ENCODE assay signal across 21 cellular contexts in the genomic region with DNA sequence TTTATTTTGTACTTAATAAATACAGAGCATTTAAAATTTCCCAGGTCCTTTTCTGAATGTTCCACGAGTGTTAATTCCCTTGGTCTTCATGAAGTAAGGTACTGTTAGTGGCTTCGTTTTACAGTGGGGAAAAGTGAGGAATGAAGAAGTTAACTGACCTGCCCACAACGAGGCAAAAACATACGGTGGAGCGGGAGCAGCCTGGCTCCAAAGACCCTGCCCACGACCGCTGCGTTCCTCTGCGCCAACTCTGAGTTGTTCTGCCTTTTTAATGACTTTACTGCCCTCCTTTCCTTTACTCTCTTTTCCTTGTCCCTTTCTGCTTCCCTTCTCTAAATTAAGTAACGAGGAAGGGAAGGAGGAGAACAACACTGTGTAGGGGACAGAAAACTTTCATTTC.
"Had no signal": no experiment of that assay in that cellular context is flagged by ENCODE, and none has a peak within 500 bp of the region (broad histone marks: within the 10 kb centered on the region; RNA-seq: fewer than 3 reads in every experiment).

No MANE protein-coding gene starts in this region.

- H3K9me3 ChIP-seq: adrenal gland, breast epithelium, mucosa of descending colon, tibial nerve, uterus had no signal

- H3K27ac ChIP-seq: adrenal gland, breast epithelium, tibial nerve, uterus, WERI-Rb-1 had no signal

- DNase-seq: activated CD4-positive, alpha-beta T cell treated with anti-CD3 and anti-CD28 coated beads, Interleukin-2, amount 50 U/mL, for 48 hours; activated gamma-delta T cell treated with Interleukin-2 at 50 U/mL for 16 hours; activated T-cell treated with anti-CD3 and anti-CD28 coated beads for 4 hours; adrenal gland; cerebellar nuclear complex; cortex of kidney; head of caudate nucleus; immature natural killer cell; kidney glomerular epithelial cell; mesenchymal stem cell; mucosa of descending colon; naive thymus-derived CD4-positive, alpha-beta T cell; stimulated activated CD4-positive, alpha-beta T cell treated with anti-CD3 and anti-CD28 coated beads, Interleukin-12 subunit alpha, Interleukin-12 subunit beta, amount 100 ng/mL, for 4 hours; T-helper 2 cell; uterus; WERI-Rb-1 had no signal

- ATAC-seq: activated naive CD4-positive, alpha-beta T cell treated with anti-CD3 and anti-CD28 coated beads, Interleukin-2, amount 50 U/mL, for 72 hours; mucosa of descending colon; naive thymus-derived CD4-positive, alpha-beta T cell had no signal

- H3K36me3 ChIP-seq: adrenal gland, breast epithelium, tibial nerve, uterus, WERI-Rb-1 had no signal

- FAIRE-seq: astrocyte, endometrium had no signal

- H3K4me1 ChIP-seq: breast epithelium, uterus had no signal

- H3K4me3 ChIP-seq: adrenal gland, breast epithelium, mucosa of descending colon, tibial nerve, uterus had no signal

- H3K27me3 ChIP-seq: adrenal gland, breast epithelium, tibial nerve, uterus had no signal
